In the genomic region with DNA sequence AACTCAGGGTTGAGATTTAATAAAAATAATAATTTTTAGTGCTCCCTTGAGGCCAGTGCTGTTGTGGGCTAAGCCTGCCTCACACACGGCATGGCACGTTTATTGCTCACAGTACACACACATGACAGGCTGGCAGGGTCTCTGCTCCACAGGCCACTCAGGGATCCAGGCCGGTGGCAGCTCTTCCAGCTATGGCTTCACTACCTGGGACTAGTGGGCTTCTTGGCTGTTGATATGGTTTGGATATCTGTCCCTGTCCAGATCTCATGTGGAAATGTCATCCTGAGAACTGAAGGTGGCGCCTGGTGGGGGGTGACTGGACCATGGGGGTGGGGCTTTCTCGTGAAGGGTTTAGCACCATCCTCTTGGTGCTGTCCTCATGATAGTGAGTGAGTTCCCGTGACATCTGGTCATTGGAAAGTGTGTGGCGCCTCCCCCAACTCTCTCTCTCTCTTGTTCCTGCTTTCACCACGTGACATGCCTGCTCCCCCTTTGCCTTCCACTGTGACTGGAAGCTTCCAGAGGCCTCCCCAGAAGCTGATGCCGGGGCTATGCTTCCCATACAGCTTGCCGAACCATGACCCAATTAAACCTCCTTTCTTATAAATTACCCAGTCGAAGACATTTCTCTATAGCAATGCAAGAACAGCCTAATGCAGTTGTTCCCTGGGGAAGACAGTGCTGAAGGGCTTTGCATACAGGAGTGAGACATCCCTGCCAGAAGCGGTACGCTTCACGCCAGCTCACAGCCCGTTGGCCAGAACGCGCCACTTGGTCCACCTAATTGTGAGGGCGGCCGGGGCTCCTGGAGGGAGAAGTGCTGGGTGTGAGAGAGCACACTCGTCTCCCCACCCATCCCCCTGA, we compare ENCODE assay signal across 19 cellular contexts.
"Had no signal": no experiment of that assay in that cellular context is flagged by ENCODE, and none has a peak within 500 bp of the region (broad histone marks: within the 10 kb centered on the region; RNA-seq: fewer than 3 reads in every experiment).

No MANE protein-coding gene starts in this region.

- ATAC-seq: esophagus mucosa; heart left ventricle; left colon; left ventricle myocardium superior; naive thymus-derived CD8-positive, alpha-beta T cell; psoas muscle; stimulated activated memory B cell treated with anti-CD40 and anti-IgM and Interleukin-4, amounts not matched to agents 10 μg/mL and 1 μg/mL and 100 μg/mL, for 72 hours had no signal

- H3K4me3 ChIP-seq: heart left ventricle, psoas muscle, right atrium auricular region, tibial artery, upper lobe of left lung, vagina had no signal

- H3K79me2 ChIP-seq: parathyroid adenoma had no signal

- H3K36me3 ChIP-seq: heart left ventricle, right atrium auricular region, tibial artery, upper lobe of left lung, vagina had no signal

- H3K27me3 ChIP-seq: right atrium auricular region, upper lobe of left lung, vagina had no signal

- H2AFZ ChIP-seq: parathyroid adenoma had no signal

- H3K9ac ChIP-seq: parathyroid adenoma had no signal

- H3K27ac ChIP-seq: heart left ventricle, parathyroid adenoma, psoas muscle, right atrium auricular region, tibial artery, upper lobe of left lung, vagina had no signal

- H3K9me3 ChIP-seq: heart left ventricle, psoas muscle, right atrium auricular region, upper lobe of left lung, vagina had no signal

- H3K4me1 ChIP-seq: heart left ventricle, parathyroid adenoma, psoas muscle, right atrium auricular region, tibial artery, upper lobe of left lung, vagina had no signal

- DNase-seq: effector memory CD4-positive, alpha-beta T cell; heart left ventricle; hippocampal formation; left colon; left ventricle myocardium superior; mesendoderm; naive thymus-derived CD8-positive, alpha-beta T cell; occipital lobe; psoas muscle; stimulated activated CD4-positive, alpha-beta T cell treated with anti-CD3 and anti-CD28 coated beads, Interleukin-15, amount 100 ng/mL, for 24 hours; stimulated activated CD4-positive, alpha-beta T cell treated with anti-CD3 and anti-CD28 coated beads, Interleukin-1b, Interleukin-23, amount 100 ng/mL, for 48 hours; stimulated activated CD4-positive, alpha-beta T cell treated with anti-CD3 and anti-CD28 coated beads, Interleukin-4, amount 100 ng/mL, for 24 hours had no signal
